Comparison of ENCODE assay signal across 14 cellular contexts in genomic region chr5:112711436-112711835, GRCh38.
"Had no signal": no experiment of that assay in that cellular context is flagged by ENCODE, and none has a peak within 500 bp of the region (broad histone marks: within the 10 kb centered on the region; RNA-seq: fewer than 3 reads in every experiment).

No MANE protein-coding gene starts in this region.

- H3K4me3 ChIP-seq: adrenal gland, tibial artery, uterus had no signal

- H3K9me3 Mint-ChIP-seq: activated CD4-positive, alpha-beta T cell treated with anti-CD3 and anti-CD28 coated beads, Interleukin-2, amount 10 ng/mL, durations not matched to agents 7 days and 5 days; activated T-helper 17 cell treated with anti-CD3 and anti-CD28 coated beads, Interleukin-2, amount 50 U/mL, for 72 hours; central memory CD8-positive, alpha-beta T cell had no signal

- H3K27me3 ChIP-seq: adrenal gland, tibial artery, uterus had no signal

- H3K27ac Mint-ChIP-seq: activated CD4-positive, alpha-beta T cell treated with anti-CD3 and anti-CD28 coated beads, Interleukin-2, amount 10 ng/mL, durations not matched to agents 7 days and 5 days; activated naive CD4-positive, alpha-beta T cell treated with anti-CD3 and anti-CD28 coated beads, Interleukin-2, amount 10 ng/mL, durations not matched to agents 7 days and 5 days; activated T-helper 17 cell treated with anti-CD3 and anti-CD28 coated beads, Interleukin-2, amount 50 U/mL, for 72 hours had no signal

- DNase-seq: activated CD4-positive, alpha-beta T cell treated with anti-CD3 and anti-CD28 coated beads, Interleukin-2, amount 10 ng/mL, durations not matched to agents 7 days and 5 days; activated naive CD4-positive, alpha-beta T cell treated with anti-CD3 and anti-CD28 coated beads, Interleukin-2, amount 10 ng/mL, durations not matched to agents 7 days and 5 days; activated T-cell treated with anti-CD3 and anti-CD28 coated beads for 4 hours; adrenal gland; hippocampal formation; kidney glomerular epithelial cell; nucleus accumbens; right cardiac atrium; small intestine; T-helper 9 cell; tibial artery; uterus had no signal

- ATAC-seq: activated T-helper 17 cell treated with anti-CD3 and anti-CD28 coated beads, Interleukin-2, amount 50 U/mL, for 72 hours; right cardiac atrium had no signal

- H3K27ac ChIP-seq: adrenal gland, tibial artery, uterus had no signal

- H3K36me3 ChIP-seq: adrenal gland, tibial artery, uterus had no signal

- H3K27me3 Mint-ChIP-seq: activated CD4-positive, alpha-beta T cell treated with anti-CD3 and anti-CD28 coated beads, Interleukin-2, amount 10 ng/mL, durations not matched to agents 7 days and 5 days; activated T-helper 17 cell treated with anti-CD3 and anti-CD28 coated beads, Interleukin-2, amount 50 U/mL, for 72 hours; central memory CD8-positive, alpha-beta T cell had no signal

- H3K9me3 ChIP-seq: adrenal gland, tibial artery, uterus had no signal

- H3K4me3 Mint-ChIP-seq: activated CD4-positive, alpha-beta T cell treated with anti-CD3 and anti-CD28 coated beads, Interleukin-2, amount 10 ng/mL, durations not matched to agents 7 days and 5 days; activated naive CD4-positive, alpha-beta T cell treated with anti-CD3 and anti-CD28 coated beads, Interleukin-2, amount 10 ng/mL, durations not matched to agents 7 days and 5 days; activated T-helper 17 cell treated with anti-CD3 and anti-CD28 coated beads, Interleukin-2, amount 50 U/mL, for 72 hours; central memory CD8-positive, alpha-beta T cell had no signal
